Comparison of ENCODE assay signal across 30 cellular contexts in genomic region chr16:67460961-67461360, GRCh38. TPM values are rescaled to one million over a fixed set of nuclear protein-coding genes. Genes with fewer than 3 reads are reported as not detected.
DNase-seq lines count a peak whose midpoint lies in the region; ATAC-seq, FAIRE-seq and TF ChIP-seq lines count a peak whose summit lies in the region.
"Had no signal": no experiment of that assay in that cellular context is flagged by ENCODE, and none has a peak within 500 bp of the region (broad histone marks: within the 10 kb centered on the region; RNA-seq: fewer than 3 reads in every experiment).

No MANE protein-coding gene starts in this region.

- WGBS in body of pancreas, 2 donors = 56 to 86% methylated on average over 1 to 2 of the region's 2 CpGs
- 72 to 82% methylated on average over 2 of the region's 2 CpGs for WGBS in esophagus, 2 donors
- 52 to 57% methylated on average over 2 of the region's 2 CpGs for WGBS in pancreas, 2 donors
- 71 to 95% methylated on average over 2 of the region's 2 CpGs for WGBS in tibial nerve, 2 donors

- ATAC-seq in body of pancreas (no peak), pancreas (no peak)
- ATAC-seq: activated naive CD4-positive, alpha-beta T cell treated with anti-CD3 and anti-CD28 coated beads, Interleukin-2, amount 50 U/mL, for 72 hours; left lung; WTC11 had no signal

- H3K4me3 ChIP-seq in body of pancreas (no peak overlapping the region), esophagus (ENCODE audit: low read depth in 1 of 2, low read length in 2 of 2) (no peak overlapping the region), pancreas (no peak overlapping the region), tibial nerve (no peak overlapping the region)
- H3K4me3 ChIP-seq: left lung, psoas muscle, smooth muscle cell had no signal

- no peak for TF ChIP-seq POLR2A in body of pancreas (IDR thresholded peaks at IDR 0.05)
- TF ChIP-seq POLR2A in tibial nerve (IDR thresholded peaks at IDR 0.05) = no peak

- peak overlapping the region in 3 of 4 donors; percentile 86 to 96 (median 94) for H3K27ac ChIP-seq in body of pancreas
- H3K27ac ChIP-seq in esophagus (ENCODE audit: low read depth in 2 of 2, low read length in 1 of 2) = peak overlapping the region; percentile 87 to 92
- peak overlapping the region; percentile 18 to 97 (median 92) for H3K27ac ChIP-seq in pancreas
- peak overlapping the region in 3 of 4 donors; percentile 78 to 81 (median 78) for H3K27ac ChIP-seq in tibial nerve
- H3K27ac ChIP-seq: psoas muscle had no signal

- FAIRE-seq in pancreas (lab: Jason Lieb, UNC) = no peak
- FAIRE-seq: D721Med, frontal cortex had no signal

- no peak for TF ChIP-seq EP300 in tibial nerve (IDR thresholded peaks at IDR 0.05)

- no peaks in the 10 kb centered on the region for H3K36me3 ChIP-seq in body of pancreas (replicated peaks in 1 of 2; ENCODE audit: insufficient read depth in 1 of 2, low read depth in 2 of 2)
- peaks cover 0 to 6% of the 10 kb centered on the region in 2 donors for H3K36me3 ChIP-seq in esophagus (ENCODE audit: control insufficient read depth in 2 of 2, insufficient read depth in 2 of 2, low read length in 1 of 2)
- H3K36me3 ChIP-seq in pancreas = no peaks in the 10 kb centered on the region
- H3K36me3 ChIP-seq in tibial nerve = no peaks in the 10 kb centered on the region

- no peak for TF ChIP-seq CTCF in body of pancreas (IDR thresholded peaks at IDR 0.05)
- no peak for TF ChIP-seq CTCF in pancreas (IDR thresholded peaks at IDR 0.05)
- no peak for TF ChIP-seq CTCF in tibial nerve (IDR thresholded peaks at IDR 0.05)

- no peaks in the 10 kb centered on the region for H3K27me3 ChIP-seq in body of pancreas
- H3K27me3 ChIP-seq in esophagus (ENCODE audit: control insufficient read depth in 1 of 2, insufficient read depth in 2 of 2, low read length in 2 of 2) = no peaks in the 10 kb centered on the region
- H3K27me3 ChIP-seq in pancreas = no peaks in the 10 kb centered on the region
- H3K27me3 ChIP-seq in tibial nerve = no peaks in the 10 kb centered on the region
- H3K27me3 ChIP-seq: left lung had no signal

- H3K9me3 ChIP-seq in body of pancreas (no peaks in the 10 kb centered on the region), esophagus (ENCODE audit: control insufficient read depth in 2 of 2, insufficient read depth in 1 of 2, low read depth in 1 of 2, low read length in 1 of 2) (no peaks in the 10 kb centered on the region), pancreas (no peaks in the 10 kb centered on the region), tibial nerve (no peaks in the 10 kb centered on the region)
- H3K9me3 ChIP-seq: left lung, psoas muscle had no signal

- intact Hi-C loops in body of pancreas (cut with DNase I) = no loop called here
- intact Hi-C loops in pancreas (cut with DNase I) = no loop called here

- DNase-seq in body of pancreas = no peak
- no peak for DNase-seq in pancreas
- no peak for DNase-seq in tibial nerve (ENCODE audit: low spot score in 2 of 2)
- no peak for DNase-seq in NCI-H2107 (lab: John Stamatoyannopoulos, UW)
- no peak for DNase-seq in DMS 273 (lab: John Stamatoyannopoulos, UW; ENCODE audit: unreplicated experiment)
- DNase-seq in putamen (ENCODE audit: low spot score) = no peak
- DNase-seq in activated CD4-positive, alpha-beta T cell treated with anti-CD3 and anti-CD28 coated beads for 1 hour = no peak
- DNase-seq: activated CD4-positive, alpha-beta T cell treated with anti-CD3 and anti-CD28 coated beads, Interleukin-2, amount 50 U/mL, for 4 hours; aorta; CD4-positive, CD25-positive, alpha-beta regulatory T cell; effector CD4-positive, alpha-beta T cell; hippocampal formation; immature natural killer cell; left lung; T-helper 9 cell had no signal

- H3K4me1 ChIP-seq in body of pancreas (peaks cover 97% of the 10 kb centered on the region), esophagus (ENCODE audit: control insufficient read depth in 2 of 2, insufficient read depth in 2 of 2, low read length in 1 of 2) (peaks cover 46 to 80% of the 10 kb centered on the region in 2 donors), pancreas (peaks cover 57 to 77% (median 66%) of the 10 kb centered on the region in 3 donors), tibial nerve (peaks cover 8 to 98% (median 79%) of the 10 kb centered on the region in 4 donors)

RNA-seq across cellular contexts. Expression of gene ATP6V0D1, which starts 20.0 kb away (rescaled TPM):
- total RNA-seq in body of pancreas (100 to 1,000 TPM in 1 of 2 donors, 10 to 100 TPM in 1; 53.7 to 102 TPM), pancreas (10 to 100 TPM; 22.8 to 47.7 (median 32.3) TPM), tibial nerve (100 to 1,000 TPM in 1 of 4 donors, 10 to 100 TPM in 3; 55.1 to 113 (median 73.7) TPM)
- polyA plus RNA-seq in esophagus (10 to 100 TPM; 17.0 to 78.1 TPM), pancreas (10 to 100 TPM; 17.4 to 54.0 TPM)

RNA-seq across cellular contexts. Expression of gene AGRP, which starts 22.4 kb away (rescaled TPM):
- total RNA-seq in body of pancreas = not detected
- not detected for polyA plus RNA-seq in esophagus
- not detected for total RNA-seq in pancreas
- polyA plus RNA-seq in pancreas = under 1 TPM in 1 of 2 donors, not detected in 1; 0.23 TPM
- total RNA-seq in tibial nerve = not detected
- total RNA-seq: aorta; CD4-positive, CD25-positive, alpha-beta regulatory T cell; esophagus mucosa; frontal cortex; MCF 10A; mesothelial cell of epicardium; NCI-H460; neural crest cell; OCI-LY7; psoas muscle; Right ventricle myocardium inferior; smooth muscle cell; temporal lobe; WTC11 had no signal
- polyA plus RNA-seq: CD4-positive, CD25-positive, alpha-beta regulatory T cell; immature natural killer cell; psoas muscle; smooth muscle cell had no signal

RNA-seq across cellular contexts. Expression of gene HSD11B2, which starts 30.0 kb away (rescaled TPM):
- total RNA-seq in body of pancreas = 10 to 100 TPM in 1 of 2 donors, 1 to 10 TPM in 1; 5.4 to 13.8 TPM
- polyA plus RNA-seq in esophagus = 10 to 100 TPM; 10.7 to 15.2 TPM
- 1 to 10 TPM; 1.4 to 6.8 (median 5.0) TPM for total RNA-seq in pancreas
- 10 to 100 TPM in 1 of 2 donors, 1 to 10 TPM in 1; 7.7 to 11.3 TPM for polyA plus RNA-seq in pancreas
- total RNA-seq in tibial nerve = 1 to 10 TPM in 1 of 4 donors, under 1 TPM in 2, not detected in 1; 0.20 to 2.9 (median 0.60) TPM
- total RNA-seq: CD4-positive, CD25-positive, alpha-beta regulatory T cell; OCI-LY7; smooth muscle cell; temporal lobe had no signal
- polyA plus RNA-seq: CD4-positive, CD25-positive, alpha-beta regulatory T cell; immature natural killer cell; smooth muscle cell had no signal

RNA-seq across cellular contexts. Expression of gene ZDHHC1, which starts 44.7 kb away (rescaled TPM):
- total RNA-seq in body of pancreas = 10 to 100 TPM; 13.0 to 57.0 TPM
- 1 to 10 TPM; 3.3 to 4.7 TPM for polyA plus RNA-seq in esophagus
- 10 to 100 TPM in 2 of 6 donors, 1 to 10 TPM in 4; 8.1 to 11.3 (median 9.7) TPM for total RNA-seq in pancreas
- 10 to 100 TPM; 11.2 to 15.2 TPM for polyA plus RNA-seq in pancreas
- total RNA-seq in tibial nerve = 10 to 100 TPM; 24.3 to 46.2 (median 32.8) TPM
- total RNA-seq: CD4-positive, CD25-positive, alpha-beta regulatory T cell; OCI-LY7 had no signal
